Comparison of ENCODE assay signal across 1 cellular context in genomic region chr18:48754559-48754958, GRCh38.
TF ChIP-seq lines count a peak whose summit lies in the region.

No MANE protein-coding gene starts in this region.

TF ChIP-seq in H1, 55 proteins besides CTCF, POLR2A, EP300 and RAD21:
- TF ChIP-seq NANOG (IDR thresholded peaks at IDR 0.05; ENCODE audit: insufficient read depth, low read depth, low read length, poor library complexity, severe bottlenecking) (no peak), SAP30 (IDR thresholded peaks at IDR 0.05; ENCODE audit: insufficient read depth, insufficient replicate concordance, low read length) (no peak), SP4 (IDR thresholded peaks at IDR 0.05; ENCODE audit: low read length) (no peak), MAFK (IDR thresholded peaks at IDR 0.05; ENCODE audit: low read depth, low read length) (no peak), GTF2F1 (IDR thresholded peaks at IDR 0.05; ENCODE audit: borderline replicate concordance, low read depth, low read length) (no peak), ATF3 (IDR thresholded peaks at IDR 0.05; ENCODE audit: insufficient read depth, low read depth, low read length) (no peak), BCL11A (IDR thresholded peaks at IDR 0.05; ENCODE audit: low read depth in 2 of 2, low read length in 2 of 2) (no peak), KDM4A (IDR thresholded peaks at IDR 0.05; ENCODE audit: low read depth, low read length, severe bottlenecking) (no peak), SIX5 (IDR thresholded peaks at IDR 0.05; ENCODE audit: low read depth, low read length) (no peak), CREB1 (IDR thresholded peaks at IDR 0.05) (no peak), RBBP5 (IDR thresholded peaks at IDR 0.05; ENCODE audit: borderline replicate concordance, low read depth, low read length) (no peak)
TF ChIP-seq in H1: peak in this region for 0.
